In the genomic region with DNA sequence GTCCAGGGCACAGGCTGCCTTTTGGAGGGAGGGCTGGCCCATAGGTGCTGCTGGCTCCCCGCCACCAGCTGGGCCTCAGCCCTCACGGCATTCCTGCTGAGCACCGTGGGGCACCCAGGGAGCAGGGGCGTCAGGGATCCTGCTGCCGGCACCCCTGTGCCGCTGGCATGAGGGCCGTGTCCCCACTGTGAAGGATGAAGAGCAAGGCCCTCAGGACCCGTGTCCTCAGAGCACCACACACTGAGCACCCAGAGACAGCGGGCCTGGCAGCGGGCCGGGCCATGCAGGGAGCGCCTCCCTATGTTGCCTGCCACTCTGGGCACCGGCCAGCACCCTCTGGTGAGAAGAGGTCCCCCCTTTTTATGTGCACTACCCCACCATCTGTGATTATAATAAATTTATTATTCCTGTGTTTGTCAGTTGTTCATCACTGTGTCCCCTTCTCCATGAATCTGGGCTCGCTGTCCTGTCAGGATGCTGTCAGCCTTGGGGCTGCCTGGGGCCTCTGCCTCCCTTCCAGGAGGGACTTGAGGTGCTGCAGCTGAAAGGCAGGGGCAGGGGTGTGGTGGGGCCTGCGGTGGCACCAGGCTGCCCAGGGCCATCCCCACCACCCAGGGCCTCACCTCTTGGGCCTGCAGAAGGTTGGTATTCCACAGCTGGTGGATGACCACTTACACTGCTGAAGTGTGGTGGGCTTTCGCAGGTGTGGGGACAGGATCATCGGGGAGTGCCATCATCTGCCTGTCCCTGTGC, we compare ENCODE assay signal across 2 cellular contexts.
TF ChIP-seq lines count a peak whose summit lies in the region.

No MANE protein-coding gene starts in this region.

TF ChIP-seq in IMR-90, 13 proteins besides CTCF, POLR2A, EP300 and RAD21:
- no peak for TF ChIP-seq RFX5 (IDR thresholded peaks at IDR 0.05; ENCODE audit: low read depth, low read length)
- no peak for TF ChIP-seq MAFK (IDR thresholded peaks at IDR 0.05; ENCODE audit: low read depth, low read length)
- TF ChIP-seq, protein P1, sequence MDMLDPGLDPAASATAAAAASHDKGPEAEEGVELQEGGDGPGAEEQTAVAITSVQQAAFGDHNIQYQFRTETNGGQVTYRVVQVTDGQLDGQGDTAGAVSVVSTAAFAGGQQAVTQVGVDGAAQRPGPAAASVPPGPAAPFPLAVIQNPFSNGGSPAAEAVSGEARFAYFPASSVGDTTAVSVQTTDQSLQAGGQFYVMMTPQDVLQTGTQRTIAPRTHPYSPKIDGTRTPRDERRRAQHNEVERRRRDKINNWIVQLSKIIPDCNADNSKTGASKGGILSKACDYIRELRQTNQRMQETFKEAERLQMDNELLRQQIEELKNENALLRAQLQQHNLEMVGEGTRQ (IDR thresholded peaks at IDR 0.05; ENCODE audit: low read depth, low read length), result no peak
- no peak for TF ChIP-seq SMC3 (IDR thresholded peaks at IDR 0.05; ENCODE audit: low read depth, low read length)
- TF ChIP-seq CHD1 (IDR thresholded peaks at IDR 0.05; ENCODE audit: low read depth, low read length), result no peak
- no peak for TF ChIP-seq MAZ (IDR thresholded peaks at IDR 0.05; ENCODE audit: borderline replicate concordance, low read depth, low read length)
- no peak for TF ChIP-seq RCOR1 (IDR thresholded peaks at IDR 0.05; ENCODE audit: insufficient replicate concordance, low read length)
- no peak for TF ChIP-seq FOS (IDR thresholded peaks at IDR 0.05; ENCODE audit: low read depth, low read length)
- no peak for TF ChIP-seq BHLHE40 (IDR thresholded peaks at IDR 0.05; ENCODE audit: low read depth, low read length)

TF ChIP-seq in endothelial cell of umbilical vein, 7 proteins besides CTCF, POLR2A, EP300 and RAD21:
- TF ChIP-seq JUN (IDR thresholded peaks at IDR 0.05; ENCODE audit: borderline replicate concordance, insufficient read depth, insufficient read length, low read depth), result no peak
- TF ChIP-seq, protein P2, sequence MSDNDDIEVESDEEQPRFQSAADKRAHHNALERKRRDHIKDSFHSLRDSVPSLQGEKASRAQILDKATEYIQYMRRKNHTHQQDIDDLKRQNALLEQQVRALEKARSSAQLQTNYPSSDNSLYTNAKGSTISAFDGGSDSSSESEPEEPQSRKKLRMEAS (IDR thresholded peaks at IDR 0.05; ENCODE audit: insufficient read depth, insufficient read length), result no peak
